ENCODE assay signal across 8 cellular contexts in genomic region chr10:75772153-75772887, GRCh38.
DNase-seq lines count a peak whose midpoint lies in the region; ATAC-seq and TF ChIP-seq lines count a peak whose summit lies in the region.

No MANE protein-coding gene starts in this region.

- TF ChIP-seq CTCF in CD8-positive, alpha-beta T cell (IDR thresholded peaks at IDR 0.05), result no peak
- TF ChIP-seq CTCF in PC-9 (conservative IDR thresholded peaks at IDR 0.05), result no peak

- peak overlapping the region; percentile 32 for H3K27ac ChIP-seq in CD8-positive, alpha-beta T cell (ENCODE audit: low read depth, low read length)
- peak overlapping the region; percentile 76 for H3K27ac ChIP-seq in PC-9

- peak overlapping the region; percentile 64 for H3K4me3 ChIP-seq in CD8-positive, alpha-beta T cell (ENCODE audit: low read depth, low read length)
- no peak overlapping the region for H3K4me3 ChIP-seq in PC-9

- peaks cover 24% of the 10 kb centered on the region for H3F3A ChIP-seq in PC-9 (ENCODE audit: insufficient read depth, low read depth)

- H3K4me1 Mint-ChIP-seq in CD8-positive, alpha-beta T cell (ENCODE audit: low read depth), result peaks cover 19% of the 10 kb centered on the region

- no peaks in the 10 kb centered on the region for H3K79me2 ChIP-seq in PC-9 (ENCODE audit: low read depth)

- H3K27me3 Mint-ChIP-seq in CD8-positive, alpha-beta T cell (ENCODE audit: low read depth), result no peaks in the 10 kb centered on the region

- H4K20me1 ChIP-seq in PC-9 (ENCODE audit: insufficient read depth), result no peaks in the 10 kb centered on the region

- peak overlapping the region; percentile 41 for H3K4me2 ChIP-seq in PC-9

- no peak for DNase-seq in CD8-positive, alpha-beta T cell
- DNase-seq in PC-9 (no peak), left lobe of liver (ENCODE audit: low spot score) (no peak), NCI-H2107 treated with DMSO at 0.1 percent for 48 hours (lab: John Stamatoyannopoulos, UW; ENCODE audit: unreplicated experiment) (no peak), NCI-H524 (lab: John Stamatoyannopoulos, UW) (no peak), DMS114 treated with DMSO at 0.1 percent for 48 hours (lab: John Stamatoyannopoulos, UW; ENCODE audit: unreplicated experiment) (no peak)

- no peaks in the 10 kb centered on the region for H3K36me3 ChIP-seq in CD8-positive, alpha-beta T cell (ENCODE audit: insufficient read depth, low read length)
- H3K36me3 ChIP-seq in PC-9 (ENCODE audit: low read depth), result no peaks in the 10 kb centered on the region

- H2AFZ ChIP-seq in PC-9, result no peak overlapping the region

- CTCF ChIA-PET in CD8-positive, alpha-beta T cell (lab: Charles Lee), result no interaction called here
- CTCF ChIA-PET in PC-9 (lab: Charles Lee), result no interaction called here

- H3K27me3 ChIP-seq in CD8-positive, alpha-beta T cell (ENCODE audit: insufficient read depth, low read length), result no peaks in the 10 kb centered on the region
- H3K27me3 ChIP-seq in PC-9 (ENCODE audit: insufficient read depth, low read depth), result no peaks in the 10 kb centered on the region

- no peak for ATAC-seq in CD8-positive, alpha-beta T cell
- ATAC-seq in GM21528 (IDR thresholded peaks at IDR 0.05; ENCODE audit: low FRiP score, unreplicated experiment), result peak; percentile 80
- ATAC-seq in left lobe of liver, result peak; percentile 80
- no peak for ATAC-seq in GM19467 (IDR thresholded peaks at IDR 0.05; ENCODE audit: unreplicated experiment)

- no peaks in the 10 kb centered on the region for H3K9me3 Mint-ChIP-seq in CD8-positive, alpha-beta T cell

- POLR2A ChIA-PET in CD8-positive, alpha-beta T cell (lab: Charles Lee), result no interaction called here
- POLR2A ChIA-PET in PC-9 (lab: Charles Lee; ENCODE audit: unreplicated experiment), result no interaction called here

- peak overlapping the region; percentile 79 for H3K4me3 Mint-ChIP-seq in CD8-positive, alpha-beta T cell

- no peaks in the 10 kb centered on the region for H3K36me3 Mint-ChIP-seq in CD8-positive, alpha-beta T cell

- no peaks in the 10 kb centered on the region for H3K9me3 ChIP-seq in CD8-positive, alpha-beta T cell (ENCODE audit: low read length)
- no peaks in the 10 kb centered on the region for H3K9me3 ChIP-seq in PC-9 (ENCODE audit: insufficient read depth, low read depth)

- intact Hi-C loops in CD8-positive, alpha-beta T cell (cut with DNase I, micrococcal nuclease), result no loop called here
- intact Hi-C loops in PC-9 (cut with micrococcal nuclease; ENCODE audit: unreplicated experiment), result no loop called here

- BruUV-seq in PC-9 (replicated peaks; lab: Mats Ljungman, UMichigan), result no TSS peak

- peak overlapping the region; percentile 76 for H3K27ac Mint-ChIP-seq in CD8-positive, alpha-beta T cell

- no peaks in the 10 kb centered on the region for H3K4me1 ChIP-seq in CD8-positive, alpha-beta T cell (ENCODE audit: insufficient read depth, low read length)
- peaks cover 43% of the 10 kb centered on the region for H3K4me1 ChIP-seq in PC-9 (replicated peaks; ENCODE audit: insufficient read depth)

- H3K9me2 ChIP-seq in PC-9 (ENCODE audit: insufficient read depth), result no peaks in the 10 kb centered on the region

Comparison
In these comparisons a context has a peak if more than half of its experiments do, and no peak if none do; other contexts are left out.
1. ATAC-seq: peak in GM21528 (single experiment) and left lobe of liver (single experiment); none in CD8-positive, alpha-beta T cell (single experiment) and GM19467 (single experiment).